In the genomic region with DNA sequence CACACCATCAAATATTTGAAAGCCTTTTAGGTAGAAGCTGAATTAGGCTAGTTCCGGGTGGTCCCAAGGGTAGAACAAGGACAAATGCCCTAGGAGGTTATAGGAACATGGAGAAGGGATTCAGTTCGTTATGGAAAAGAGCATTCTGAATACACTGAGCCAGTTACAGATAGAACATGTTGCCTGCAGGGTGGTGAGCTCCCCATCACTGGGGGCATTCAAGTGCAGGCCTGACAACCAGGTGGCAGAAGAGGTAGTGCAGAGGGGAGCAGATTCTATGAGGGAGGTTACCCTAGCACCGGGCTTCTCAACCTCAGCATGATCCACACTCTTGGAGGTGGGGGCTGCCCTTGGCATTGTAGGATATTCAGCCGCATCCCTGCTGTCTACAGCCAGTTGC, we compare ENCODE assay signal across 1 cellular context.
TF ChIP-seq lines count a peak whose summit lies in the region.

No MANE protein-coding gene starts in this region.

TF ChIP-seq in HCT116, 20 proteins besides CTCF, POLR2A, EP300 and RAD21:
- TF ChIP-seq ELF1 (IDR thresholded peaks at IDR 0.05; ENCODE audit: borderline replicate concordance, low read depth), result no peak
- TF ChIP-seq SIN3A (IDR thresholded peaks at IDR 0.05; ENCODE audit: low read depth), result no peak
- no peak for TF ChIP-seq EZH2 (IDR thresholded peaks at IDR 0.05)
- TF ChIP-seq FOSL1 (IDR thresholded peaks at IDR 0.05; ENCODE audit: low read depth), result no peak
- no peak for TF ChIP-seq SP1 (IDR thresholded peaks at IDR 0.05; ENCODE audit: low read depth)
- no peak for TF ChIP-seq POLR2AphosphoS5 (IDR thresholded peaks at IDR 0.05; ENCODE audit: low read depth, low read length)
- no peak for TF ChIP-seq JUND (IDR thresholded peaks at IDR 0.05)
- TF ChIP-seq, protein P1, sequence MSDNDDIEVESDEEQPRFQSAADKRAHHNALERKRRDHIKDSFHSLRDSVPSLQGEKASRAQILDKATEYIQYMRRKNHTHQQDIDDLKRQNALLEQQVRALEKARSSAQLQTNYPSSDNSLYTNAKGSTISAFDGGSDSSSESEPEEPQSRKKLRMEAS (IDR thresholded peaks at IDR 0.05), result no peak
- TF ChIP-seq, protein P2, sequence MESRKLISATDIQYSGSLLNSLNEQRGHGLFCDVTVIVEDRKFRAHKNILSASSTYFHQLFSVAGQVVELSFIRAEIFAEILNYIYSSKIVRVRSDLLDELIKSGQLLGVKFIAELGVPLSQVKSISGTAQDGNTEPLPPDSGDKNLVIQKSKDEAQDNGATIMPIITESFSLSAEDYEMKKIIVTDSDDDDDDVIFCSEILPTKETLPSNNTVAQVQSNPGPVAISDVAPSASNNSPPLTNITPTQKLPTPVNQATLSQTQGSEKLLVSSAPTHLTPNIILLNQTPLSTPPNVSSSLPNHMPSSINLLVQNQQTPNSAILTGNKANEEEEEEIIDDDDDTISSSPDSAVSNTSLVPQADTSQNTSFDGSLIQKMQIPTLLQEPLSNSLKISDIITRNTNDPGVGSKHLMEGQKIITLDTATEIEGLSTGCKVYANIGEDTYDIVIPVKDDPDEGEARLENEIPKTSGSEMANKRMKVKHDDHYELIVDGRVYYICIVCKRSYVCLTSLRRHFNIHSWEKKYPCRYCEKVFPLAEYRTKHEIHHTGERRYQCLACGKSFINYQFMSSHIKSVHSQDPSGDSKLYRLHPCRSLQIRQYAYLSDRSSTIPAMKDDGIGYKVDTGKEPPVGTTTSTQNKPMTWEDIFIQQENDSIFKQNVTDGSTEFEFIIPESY (IDR thresholded peaks at IDR 0.05; ENCODE audit: extremely low read depth, insufficient replicate concordance, low read length), result no peak
- TF ChIP-seq YY1 (IDR thresholded peaks at IDR 0.05; ENCODE audit: extremely low read depth, insufficient replicate concordance, low read depth, low read length), result no peak
- TF ChIP-seq EZH2phosphoT487 (IDR thresholded peaks at IDR 0.05; ENCODE audit: borderline replicate concordance), result no peak
- no peak for TF ChIP-seq EGR1 (IDR thresholded peaks at IDR 0.05; ENCODE audit: low read depth)
- TF ChIP-seq TCF7L2 (IDR thresholded peaks at IDR 0.05; ENCODE audit: borderline replicate concordance, extremely low read depth, insufficient read depth, insufficient read length), result no peak
